Comparison of ENCODE assay signal across 10 cellular contexts in genomic region chr2:18299423-18300212, GRCh38.
DNase-seq lines count a peak whose midpoint lies in the region; ATAC-seq, FAIRE-seq and TF ChIP-seq lines count a peak whose summit lies in the region.
"Had no signal": no experiment of that assay in that cellular context is flagged by ENCODE, and none has a peak within 500 bp of the region (broad histone marks: within the 10 kb centered on the region; RNA-seq: fewer than 3 reads in every experiment).

No MANE protein-coding gene starts in this region.

- H2AFZ ChIP-seq in astrocyte (ENCODE audit: low read depth, low read length) (no peak overlapping the region), keratinocyte (ENCODE audit: control insufficient read depth, low read length) (peak overlapping the region; percentile 8)

- H3K27ac Mint-ChIP-seq in astrocyte (ENCODE audit: unreplicated experiment), result peak overlapping the region; percentile 93
- H3K27ac Mint-ChIP-seq in activated naive CD4-positive, alpha-beta T cell treated with anti-CD3 and anti-CD28 coated beads, Interleukin-2, amount 10 ng/mL, durations not matched to agents 7 days and 5 days, result no peak overlapping the region
- H3K27ac Mint-ChIP-seq in activated naive CD4-positive, alpha-beta T cell treated with anti-CD3 and anti-CD28 coated beads, Interleukin-2, amount 50 U/mL, for 72 hours, result no peak overlapping the region
- H3K27ac Mint-ChIP-seq: T-cell had no signal

- H3K36me3 ChIP-seq in astrocyte (ENCODE audit: insufficient read depth, low read length) (no peaks in the 10 kb centered on the region), keratinocyte (ENCODE audit: control insufficient read depth in 2 of 2, extremely low read depth in 1 of 2, insufficient read depth in 2 of 2, low read length in 2 of 2) (no peaks in the 10 kb centered on the region)

- H3K4me2 ChIP-seq in astrocyte (ENCODE audit: low read length) (peak overlapping the region; percentile 82), keratinocyte (ENCODE audit: control insufficient read depth, extremely low read depth, insufficient read depth, low read depth, low read length) (peak overlapping the region; percentile 81)

- ATAC-seq in HG03460 (IDR thresholded peaks at IDR 0.05; ENCODE audit: unreplicated experiment), result no peak
- no peak for ATAC-seq in activated naive CD4-positive, alpha-beta T cell treated with anti-CD3 and anti-CD28 coated beads, Interleukin-2, amount 50 U/mL, for 72 hours
- ATAC-seq: T-cell had no signal

- peak overlapping the region; percentile 40 for H3K4me3 Mint-ChIP-seq in astrocyte (ENCODE audit: unreplicated experiment)
- H3K4me3 Mint-ChIP-seq in activated naive CD4-positive, alpha-beta T cell treated with anti-CD3 and anti-CD28 coated beads, Interleukin-2, amount 10 ng/mL, durations not matched to agents 7 days and 5 days, result no peak overlapping the region
- H3K4me3 Mint-ChIP-seq: CD8-positive, alpha-beta memory T cell; T-cell had no signal

- no peaks in the 10 kb centered on the region for H3K27me3 ChIP-seq in astrocyte (ENCODE audit: insufficient read depth, low read length)
- no peaks in the 10 kb centered on the region for H3K27me3 ChIP-seq in keratinocyte (ENCODE audit: control insufficient read depth, extremely low read depth, insufficient read depth, low read length)

- peak overlapping the region; percentile 39 for H3K9ac ChIP-seq in astrocyte (ENCODE audit: low read length)
- peak overlapping the region; percentile 39 for H3K9ac ChIP-seq in keratinocyte (ENCODE audit: control insufficient read depth, extremely low read depth, insufficient read depth, low read length)

- H3K9me3 Mint-ChIP-seq in astrocyte (ENCODE audit: unreplicated experiment), result no peaks in the 10 kb centered on the region
- H3K9me3 Mint-ChIP-seq in activated naive CD4-positive, alpha-beta T cell treated with anti-CD3 and anti-CD28 coated beads, Interleukin-2, amount 10 ng/mL, durations not matched to agents 7 days and 5 days, result no peaks in the 10 kb centered on the region
- H3K9me3 Mint-ChIP-seq in activated naive CD4-positive, alpha-beta T cell treated with anti-CD3 and anti-CD28 coated beads, Interleukin-2, amount 50 U/mL, for 72 hours, result no peaks in the 10 kb centered on the region

- CTCF ChIA-PET in activated naive CD4-positive, alpha-beta T cell treated with anti-CD3 and anti-CD28 coated beads, Interleukin-2, amount 10 ng/mL, durations not matched to agents 7 days and 5 days (lab: Charles Lee), result no interaction called here

- H3K79me2 ChIP-seq in astrocyte (ENCODE audit: insufficient read depth, low read length), result no peaks in the 10 kb centered on the region
- H3K79me2 ChIP-seq in keratinocyte (ENCODE audit: control insufficient read depth, insufficient read depth, low read length), result peaks cover 22% of the 10 kb centered on the region

- H3K9me3 ChIP-seq in astrocyte (ENCODE audit: insufficient read depth, low read depth, low read length) (no peaks in the 10 kb centered on the region), keratinocyte (ENCODE audit: control insufficient read depth, low read depth, low read length) (no peaks in the 10 kb centered on the region)

- TF ChIP-seq CTCF in astrocyte (IDR thresholded peaks at IDR 0.05; ENCODE audit: insufficient read depth, low read depth, low read length), result no peak
- no peak for TF ChIP-seq CTCF in keratinocyte (optimal IDR thresholded peaks at IDR 0.05 in 1 of 3, IDR thresholded peaks at IDR 0.05 in 1 of 3, conservative IDR thresholded peaks at IDR 0.05 in 1 of 3; ENCODE audit: extremely low read depth in 1 of 3, insufficient read depth in 2 of 3, low read length in 3 of 3)

- H3K9me1 ChIP-seq in keratinocyte (ENCODE audit: control insufficient read depth, extremely low read depth, insufficient read depth, low read length), result peaks cover 2% of the 10 kb centered on the region

- H3K4me1 Mint-ChIP-seq in astrocyte (ENCODE audit: low read depth, unreplicated experiment), result peaks cover 31% of the 10 kb centered on the region
- H3K4me1 Mint-ChIP-seq in activated naive CD4-positive, alpha-beta T cell treated with anti-CD3 and anti-CD28 coated beads, Interleukin-2, amount 10 ng/mL, durations not matched to agents 7 days and 5 days, result no peaks in the 10 kb centered on the region
- H3K4me1 Mint-ChIP-seq: CD8-positive, alpha-beta memory T cell; T-cell had no signal

- peak overlapping the region; percentile 75 for H3K27ac ChIP-seq in astrocyte (ENCODE audit: low read depth, low read length)
- H3K27ac ChIP-seq in keratinocyte (ENCODE audit: control insufficient read depth, insufficient read depth, low read length), result peak overlapping the region; percentile 73

- H3K4me1 ChIP-seq in astrocyte (ENCODE audit: insufficient read depth, low read length), result peaks cover 28% of the 10 kb centered on the region
- peaks cover 22% of the 10 kb centered on the region for H3K4me1 ChIP-seq in keratinocyte (ENCODE audit: control insufficient read depth, extremely low read depth, insufficient read depth, low read length)

- H3K27me3 Mint-ChIP-seq in astrocyte (ENCODE audit: low read depth, unreplicated experiment), result no peaks in the 10 kb centered on the region
- H3K27me3 Mint-ChIP-seq in activated naive CD4-positive, alpha-beta T cell treated with anti-CD3 and anti-CD28 coated beads, Interleukin-2, amount 10 ng/mL, durations not matched to agents 7 days and 5 days, result no peaks in the 10 kb centered on the region
- H3K27me3 Mint-ChIP-seq: T-cell had no signal

- dilution Hi-C loops in keratinocyte (cut with MboI; ENCODE audit: extremely low pct_ligation_motif_present, low sequenced_read_pairs), result no loop called here

- peak overlapping the region; percentile 15 for H3K4me3 ChIP-seq in astrocyte (ENCODE audit: insufficient read depth, low read depth, low read length)
- H3K4me3 ChIP-seq in keratinocyte (ENCODE audit: control insufficient read depth in 2 of 3, extremely low read depth in 1 of 3, insufficient read depth in 2 of 3, low read depth in 1 of 3, low read length in 3 of 3), result peak overlapping the region; percentile 21 to 79 (median 22)

- DNase-seq in A172 (ENCODE audit: low spot score), result peak; percentile 96
- DNase-seq in HS-27A (ENCODE audit: low read depth), result peak; percentile 95
- peak; percentile 99 for DNase-seq in astrocyte (ENCODE audit: low read depth)
- peak; percentile 82 for DNase-seq in keratinocyte (ENCODE audit: low read depth, low spot score)
- no peak for DNase-seq in OCI-M2 (lab: John Stamatoyannopoulos, UW; ENCODE audit: unreplicated experiment)
- DNase-seq in activated naive CD4-positive, alpha-beta T cell treated with anti-CD3 and anti-CD28 coated beads, Interleukin-2, amount 10 ng/mL, durations not matched to agents 7 days and 5 days, result no peak
- no peak for DNase-seq in activated naive CD4-positive, alpha-beta T cell treated with anti-CD3 and anti-CD28 coated beads, Interleukin-2, amount 50 U/mL, for 72 hours (ENCODE audit: low spot score in 2 of 2)
- DNase-seq: CD8-positive, alpha-beta memory T cell; T-cell had no signal

- H4K20me1 ChIP-seq in astrocyte (ENCODE audit: insufficient read depth, low read length) (no peaks in the 10 kb centered on the region), keratinocyte (ENCODE audit: control insufficient read depth, extremely low read depth, insufficient read depth, low read length) (no peaks in the 10 kb centered on the region)

- FAIRE-seq in astrocyte (lab: Jason Lieb, UNC) (peak; percentile 98), keratinocyte (lab: Jason Lieb, UNC) (peak; percentile 99)

- no peaks in the 10 kb centered on the region for H3K36me3 Mint-ChIP-seq in astrocyte (ENCODE audit: low read depth, unreplicated experiment)
- no peaks in the 10 kb centered on the region for H3K36me3 Mint-ChIP-seq in activated naive CD4-positive, alpha-beta T cell treated with anti-CD3 and anti-CD28 coated beads, Interleukin-2, amount 10 ng/mL, durations not matched to agents 7 days and 5 days
- no peaks in the 10 kb centered on the region for H3K36me3 Mint-ChIP-seq in activated naive CD4-positive, alpha-beta T cell treated with anti-CD3 and anti-CD28 coated beads, Interleukin-2, amount 50 U/mL, for 72 hours
- H3K36me3 Mint-ChIP-seq: CD8-positive, alpha-beta memory T cell; T-cell had no signal

Comparison
In these comparisons a context has a peak if more than half of its experiments do, and no peak if none do; other contexts are left out.
1. DNase-seq: peak in A172 (single experiment), HS-27A (single experiment), astrocyte (single experiment) and keratinocyte (single experiment); none in OCI-M2 (single experiment), activated naive CD4-positive, alpha-beta T cell treated with anti-CD3 and anti-CD28 coated beads, Interleukin-2, amount 10 ng/mL, durations not matched to agents 7 days and 5 days (single experiment) and activated naive CD4-positive, alpha-beta T cell treated with anti-CD3 and anti-CD28 coated beads, Interleukin-2, amount 50 U/mL, for 72 hours (0 of 2).